In genomic region chr3:38049358-38050126, GRCh38 we compare ENCODE assay signal across 21 cellular contexts.
"Had no signal": no experiment of that assay in that cellular context is flagged by ENCODE, and none has a peak within 500 bp of the region (broad histone marks: within the 10 kb centered on the region; RNA-seq: fewer than 3 reads in every experiment).

No MANE protein-coding gene starts in this region.

- H3K4me3 ChIP-seq: ascending aorta, tibial artery had no signal

- H3K27ac Mint-ChIP-seq: activated CD4-positive, alpha-beta T cell treated with anti-CD3 and anti-CD28 coated beads, Interleukin-2, amount 10 ng/mL, durations not matched to agents 7 days and 5 days; activated CD8-positive, alpha-beta T cell treated with anti-CD3 and anti-CD28 coated beads for 36 hours; activated naive CD4-positive, alpha-beta T cell treated with anti-CD3 and anti-CD28 coated beads, Interleukin-2, amount 50 U/mL, for 24 hours; natural killer cell; T-helper 2 cell treated with Interferon-gamma antibody and Interleukin-4, amounts not matched to agents 5 μg/mL and 100 μg/mL, for 36 hours had no signal

- H3K9me3 ChIP-seq: ascending aorta, neutrophil, tibial artery had no signal

- H3K27ac ChIP-seq: ascending aorta, brain microvascular endothelial cell, neutrophil, tibial artery, WERI-Rb-1 had no signal

- H3K27me3 Mint-ChIP-seq: activated CD4-positive, alpha-beta T cell treated with anti-CD3 and anti-CD28 coated beads, Interleukin-2, amount 10 ng/mL, durations not matched to agents 7 days and 5 days; activated CD8-positive, alpha-beta T cell treated with anti-CD3 and anti-CD28 coated beads for 36 hours; activated naive CD4-positive, alpha-beta T cell treated with anti-CD3 and anti-CD28 coated beads, Interleukin-2, amount 50 U/mL, for 24 hours had no signal

- DNase-seq: activated CD4-positive, alpha-beta T cell treated with anti-CD3 and anti-CD28 coated beads, Interleukin-2, amount 10 ng/mL, durations not matched to agents 7 days and 5 days; activated CD4-positive, CD25-positive, alpha-beta regulatory T cell treated with anti-CD3 and anti-CD28 coated beads, Interleukin-2, amount 50 U/mL, for 72 hours; activated CD8-positive, alpha-beta T cell treated with anti-CD3 and anti-CD28 coated beads for 36 hours; activated gamma-delta T cell treated with Interleukin-2 at 50 U/mL for 16 hours; activated T-cell treated with anti-CD3 and anti-CD28 coated beads, Interleukin-2, amount 50 U/mL, for 1 hour; brain microvascular endothelial cell; central memory CD4-positive, alpha-beta T cell; dermis blood vessel endothelial cell; effector CD8-positive, alpha-beta T cell; hippocampal formation; midbrain; natural killer cell; stimulated activated CD4-positive, alpha-beta T cell treated with anti-CD3 and anti-CD28 coated beads, Interleukin-4, amount 100 ng/mL, for 1 hour; stimulated activated naive CD4-positive, alpha-beta T cell treated with Interleukin-2 at 50 U/mL for 16 hours; tibial artery; WERI-Rb-1 had no signal

- H3K36me3 ChIP-seq: ascending aorta, brain microvascular endothelial cell, neutrophil, tibial artery, WERI-Rb-1 had no signal

- ATAC-seq: activated CD8-positive, alpha-beta T cell treated with anti-CD3 and anti-CD28 coated beads for 36 hours; natural killer cell; SK-N-SH treated with all-trans-retinoic acid at 6 μM for 48 hours had no signal

- H3K27me3 ChIP-seq: ascending aorta, brain microvascular endothelial cell, neutrophil, tibial artery had no signal

- H3K4me1 Mint-ChIP-seq: activated naive CD4-positive, alpha-beta T cell treated with anti-CD3 and anti-CD28 coated beads, Interleukin-2, amount 50 U/mL, for 24 hours; natural killer cell had no signal

- H3K4me3 Mint-ChIP-seq: activated CD4-positive, alpha-beta T cell treated with anti-CD3 and anti-CD28 coated beads, Interleukin-2, amount 10 ng/mL, durations not matched to agents 7 days and 5 days; activated CD8-positive, alpha-beta T cell treated with anti-CD3 and anti-CD28 coated beads for 36 hours; activated naive CD4-positive, alpha-beta T cell treated with anti-CD3 and anti-CD28 coated beads, Interleukin-2, amount 50 U/mL, for 24 hours; natural killer cell; T-helper 2 cell treated with Interferon-gamma antibody and Interleukin-4, amounts not matched to agents 5 μg/mL and 100 μg/mL, for 36 hours had no signal

- H3K4me1 ChIP-seq: ascending aorta had no signal
